In genomic region chr2:162086904-162087303, GRCh38 we compare ENCODE assay signal across 23 cellular contexts. TPM values are rescaled to one million over a fixed set of nuclear protein-coding genes. Genes with fewer than 3 reads are reported as not detected.
DNase-seq lines count a peak whose midpoint lies in the region; ATAC-seq and TF ChIP-seq lines count a peak whose summit lies in the region.
"Had no signal": no experiment of that assay in that cellular context is flagged by ENCODE, and none has a peak within 500 bp of the region (broad histone marks: within the 10 kb centered on the region; RNA-seq: fewer than 3 reads in every experiment).

No MANE protein-coding gene starts in this region.

- CTCF ChIA-PET in PC-3 (lab: Charles Lee) = no interaction called here

- H3K27me3 ChIP-seq in PC-3 (ENCODE audit: low read length) (no peaks in the 10 kb centered on the region), H7 (ENCODE audit: control insufficient read depth, insufficient read depth, low read length) (no peaks in the 10 kb centered on the region)
- H3K27me3 ChIP-seq: ascending aorta, heart left ventricle, ovary, upper lobe of left lung had no signal

- H4K20me1 ChIP-seq in PC-3 (ENCODE audit: low read length) = no peaks in the 10 kb centered on the region

- H3K36me3 ChIP-seq in PC-3 (ENCODE audit: low read depth, low read length) (no peaks in the 10 kb centered on the region), H7 (replicated peaks; ENCODE audit: control insufficient read depth, insufficient read depth, low read length) (no peaks in the 10 kb centered on the region)
- H3K36me3 ChIP-seq: ascending aorta, heart left ventricle, lower lobe of right lung, ovary, upper lobe of left lung had no signal

- peak overlapping the region; percentile 77 for H3K27ac ChIP-seq in PC-3 (ENCODE audit: low read length)
- H3K27ac ChIP-seq: ascending aorta, heart left ventricle, lower lobe of right lung, ovary, upper lobe of left lung had no signal

- no peaks in the 10 kb centered on the region for H3K79me2 ChIP-seq in PC-3 (ENCODE audit: low read length)

- no peak overlapping the region for H2AFZ ChIP-seq in PC-3 (ENCODE audit: low read length)

- H3K4me2 ChIP-seq in PC-3 (ENCODE audit: low read length) = peak overlapping the region; percentile 24

- H3K9ac ChIP-seq in PC-3 (ENCODE audit: low read length) = peak overlapping the region; percentile 3; the same call in 1 of the 2 replicates

- ATAC-seq in PC-3 = peak; percentile 34
- ATAC-seq in HG03108 (IDR thresholded peaks at IDR 0.05; ENCODE audit: unreplicated experiment) = no peak
- no peak for ATAC-seq in HG03460 (IDR thresholded peaks at IDR 0.05; ENCODE audit: unreplicated experiment)
- ATAC-seq: activated CD8-positive, alpha-beta T cell treated with anti-CD3 and anti-CD28 coated beads for 36 hours; heart left ventricle; K562; lower lobe of right lung; stimulated activated memory B cell treated with anti-CD40 and anti-IgM and Interleukin-4, amounts not matched to agents 10 μg/mL and 1 μg/mL and 100 μg/mL, for 72 hours had no signal

- H3K4me1 ChIP-seq in PC-3 (ENCODE audit: insufficient read depth, low read length) = peaks cover 59% of the 10 kb centered on the region
- H3K4me1 ChIP-seq: ascending aorta, lower lobe of right lung, upper lobe of left lung had no signal

- no TSS peak for BruUV-seq in PC-3 (replicated peaks; lab: Mats Ljungman, UMichigan)

- TF ChIP-seq CTCF in PC-3 (conservative IDR thresholded peaks at IDR 0.05; ENCODE audit: low read depth, low read length) (no peak), fibroblast of mammary gland (conservative IDR thresholded peaks at IDR 0.05; ENCODE audit: control insufficient read depth, insufficient read depth, low read depth, low read length) (no peak)

- no peaks in the 10 kb centered on the region for H3K9me2 ChIP-seq in PC-3 (replicated peaks; ENCODE audit: low read length)

- intact Hi-C loops in PC-3 (cut with micrococcal nuclease) = no loop called here

- no peak overlapping the region for H3K4me3 ChIP-seq in PC-3 (ENCODE audit: low read length)
- H3K4me3 ChIP-seq in fibroblast of mammary gland (ENCODE audit: control insufficient read depth, low read depth, low read length) = no peak overlapping the region
- H3K4me3 ChIP-seq in H7 (ENCODE audit: insufficient read depth, low read depth, low read length) = no peak overlapping the region
- H3K4me3 ChIP-seq: ascending aorta, heart left ventricle, K562, lower lobe of right lung, ovary, upper lobe of left lung had no signal

- H3F3A ChIP-seq in PC-3 (ENCODE audit: low read length, unreplicated experiment) = peaks cover 14% of the 10 kb centered on the region

- no peaks in the 10 kb centered on the region for H3K9me3 ChIP-seq in PC-3 (ENCODE audit: low read length)
- H3K9me3 ChIP-seq: ascending aorta, heart left ventricle, lower lobe of right lung, ovary, upper lobe of left lung had no signal

- DNase-seq in ELR (ENCODE audit: low read depth) (peak; percentile 66), PC-3 (peak; percentile 79), fibroblast of mammary gland (ENCODE audit: low read depth) (peak; percentile 86), H7 (no peak), hypothalamus (lab: John Stamatoyannopoulos, UW) (no peak)
- DNase-seq: activated CD4-positive, alpha-beta T cell treated with anti-CD3 and anti-CD28 coated beads for 1 hour; activated CD8-positive, alpha-beta T cell treated with anti-CD3 and anti-CD28 coated beads for 36 hours; activated naive CD8-positive, alpha-beta T cell treated with anti-CD3 and anti-CD28 coated beads for 36 hours; CD8-positive, alpha-beta memory T cell; heart left ventricle; lower lobe of right lung; MM.1S; NCI-H2029; NCI-H345; ovary; retina; RPMI8226; upper lobe of left lung had no signal

- POLR2A ChIA-PET in PC-3 (lab: Charles Lee; ENCODE audit: unreplicated experiment) = no interaction called here

RNA-seq across cellular contexts. Expression of gene DPP4, which starts 12.9 kb away (rescaled TPM):
- total RNA-seq in PC-3 (2014; rRNA removed) = 14.8 and 23.3 TPM in 2 replicates
- 1.6 and 4.3 TPM in 2 replicates for total RNA-seq in H7 (2014; rRNA removed; shearing (Covaris generic))

Comparison
In these comparisons a context has a peak if more than half of its experiments do, and no peak if none do; other contexts are left out.
1. DNase-seq: peak in ELR (single experiment), PC-3 (single experiment) and fibroblast of mammary gland (single experiment); none in H7 (single experiment) and hypothalamus (0 of 51).